21 cellular contexts compared by ENCODE assay signal in genomic region chr14:79306546-79306945, GRCh38.
A peak's percentile ranks its signal among the peaks of the same experiment; 100 is the strongest.
DNase-seq lines count a peak whose midpoint lies in the region; ATAC-seq, FAIRE-seq and TF ChIP-seq lines count a peak whose summit lies in the region.
"Had no signal": no experiment of that assay in that cellular context is flagged by ENCODE, and none has a peak within 500 bp of the region (broad histone marks: within the 10 kb centered on the region; RNA-seq: fewer than 3 reads in every experiment).

No MANE protein-coding gene starts in this region.

- 49 to 73% (median 63%) methylated on average over 2 of the region's 2 CpGs for WGBS in small intestine, 3 donors

- H3K27ac ChIP-seq in small intestine (ENCODE audit: low read depth in 1 of 2, low read length in 1 of 2), result no peak overlapping the region
- H3K27ac ChIP-seq in ascending aorta, result no peak overlapping the region
- H3K27ac ChIP-seq: 22Rv1; A549; BLaER1 treated with 17β-estradiol and CSF1 and Interleukin-3, amounts not matched to agents 10 nM and 100 nM; C4-2B had no signal

- TF ChIP-seq CTCF in nephron progenitor cell (IDR thresholded peaks at IDR 0.05), result no peak
- no peak for TF ChIP-seq CTCF in ascending aorta (IDR thresholded peaks at IDR 0.05)

- H3K27me3 ChIP-seq in small intestine (ENCODE audit: control insufficient read depth in 2 of 2, insufficient read depth in 2 of 2, low read length in 2 of 2) (no peaks in the 10 kb centered on the region), ascending aorta (no peaks in the 10 kb centered on the region)
- H3K27me3 ChIP-seq: BLaER1 treated with 17β-estradiol and CSF1 and Interleukin-3, amounts not matched to agents 10 nM and 100 nM had no signal

- H3K9me3 Mint-ChIP-seq in nephron progenitor cell, result peaks cover 22% of the 10 kb centered on the region

- no peak for FAIRE-seq in small intestine (lab: Jason Lieb, UNC)
- FAIRE-seq: A549, D721Med, G401.6, GM12891 had no signal

- intact Hi-C loops in ascending aorta (cut with DNase I), result no loop called here

- H3K4me1 ChIP-seq in small intestine (ENCODE audit: control insufficient read depth in 2 of 2, insufficient read depth in 1 of 2, low read depth in 1 of 2, low read length in 1 of 2) (no peaks in the 10 kb centered on the region), ascending aorta (no peaks in the 10 kb centered on the region)
- H3K4me1 ChIP-seq: A549; BLaER1 treated with 17β-estradiol and CSF1 and Interleukin-3, amounts not matched to agents 10 nM and 100 nM had no signal

- H3K36me3 ChIP-seq in small intestine (ENCODE audit: control insufficient read depth in 2 of 2, insufficient read depth in 2 of 2, low read length in 2 of 2), result no peaks in the 10 kb centered on the region
- H3K36me3 ChIP-seq in ascending aorta, result no peaks in the 10 kb centered on the region
- H3K36me3 ChIP-seq: BLaER1 treated with 17β-estradiol and CSF1 and Interleukin-3, amounts not matched to agents 10 nM and 100 nM had no signal

- peak overlapping the region; percentile 76 for H3K27ac Mint-ChIP-seq in nephron progenitor cell
- H3K27ac Mint-ChIP-seq: B cell; CD4-positive, alpha-beta T cell; CD8-positive, alpha-beta T cell had no signal

- H3K27me3 Mint-ChIP-seq in nephron progenitor cell (ENCODE audit: low read depth, poor library complexity), result no peaks in the 10 kb centered on the region
- H3K27me3 Mint-ChIP-seq: B cell; CD4-positive, alpha-beta T cell had no signal

- H3K4me3 ChIP-seq in small intestine (ENCODE audit: low read depth in 1 of 2, low read length in 2 of 2) (no peak overlapping the region), ascending aorta (no peak overlapping the region)
- H3K4me3 ChIP-seq: A549; BLaER1 treated with 17β-estradiol and CSF1 and Interleukin-3, amounts not matched to agents 10 nM and 100 nM had no signal

- no peak for ATAC-seq in GM21786 (IDR thresholded peaks at IDR 0.05; ENCODE audit: unreplicated experiment)
- ATAC-seq: A549; CD8-positive, alpha-beta T cell had no signal

- H3K4me3 Mint-ChIP-seq in nephron progenitor cell, result no peak overlapping the region
- H3K4me3 Mint-ChIP-seq: B cell; CD4-positive, alpha-beta T cell; CD8-positive, alpha-beta T cell had no signal

- DNase-seq in NCI-H69 (lab: John Stamatoyannopoulos, UW), result peak; percentile 19
- DNase-seq in iPS-NIHi7 (ENCODE audit: extremely low spot score), result peak; percentile 10
- no peak for DNase-seq in nephron progenitor cell
- no peak for DNase-seq in small intestine
- no peak for DNase-seq in ascending aorta (ENCODE audit: low spot score in 2 of 2)
- DNase-seq: AML-193; Caco-2; Calu3; CD4-positive, alpha-beta T cell; CD8-positive, alpha-beta T cell; DMS79 treated with DMSO at 0.1 percent for 48 hours; GF-D8 had no signal

- H3K36me3 Mint-ChIP-seq in nephron progenitor cell (ENCODE audit: low read depth), result peaks cover 40% of the 10 kb centered on the region
- H3K36me3 Mint-ChIP-seq: CD8-positive, alpha-beta T cell had no signal

- H3K4me1 Mint-ChIP-seq in nephron progenitor cell, result peaks cover 17% of the 10 kb centered on the region
- H3K4me1 Mint-ChIP-seq: B cell had no signal

- H3K9me3 ChIP-seq in small intestine (ENCODE audit: control insufficient read depth, low read depth) (no peaks in the 10 kb centered on the region), ascending aorta (no peaks in the 10 kb centered on the region)
- H3K9me3 ChIP-seq: A549; BLaER1 treated with 17β-estradiol and CSF1 and Interleukin-3, amounts not matched to agents 10 nM and 100 nM; Caco-2 had no signal

Comparison
In these comparisons a context has a peak if more than half of its experiments do, and no peak if none do; other contexts are left out.
1. DNase-seq: peak in NCI-H69 (single experiment) and iPS-NIHi7 (single experiment); none in nephron progenitor cell (single experiment), small intestine (single experiment) and ascending aorta (0 of 2).